ENCODE assay signal across 12 cellular contexts in the genomic region with DNA sequence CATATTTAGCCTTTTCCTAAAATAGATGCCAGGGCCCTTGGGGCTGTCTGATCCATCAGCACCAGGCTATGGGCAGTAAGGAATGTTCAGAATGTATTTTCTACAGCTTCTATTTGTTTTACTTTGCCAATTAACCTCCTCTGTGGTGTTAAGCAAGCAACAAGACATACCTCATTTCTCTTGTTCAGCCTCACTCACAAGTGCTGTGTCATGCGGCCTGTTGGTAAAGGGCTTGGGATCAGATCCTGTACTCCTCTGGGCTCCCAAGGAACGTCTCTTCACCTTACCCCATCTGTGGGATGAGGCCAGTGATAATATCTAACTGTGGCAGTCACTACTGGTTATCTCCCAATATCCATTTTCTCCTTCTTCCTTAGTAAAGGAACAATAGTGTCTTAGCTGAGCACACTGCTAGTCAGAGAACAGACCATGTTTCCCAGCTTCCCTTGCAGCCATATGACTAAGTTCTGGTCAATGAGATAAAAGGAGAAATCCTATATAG. TPM values are rescaled to one million over a fixed set of nuclear protein-coding genes. Genes with fewer than 3 reads are reported as not detected.
DNase-seq lines count a peak whose midpoint lies in the region; ATAC-seq and TF ChIP-seq lines count a peak whose summit lies in the region.
"Had no signal": no experiment of that assay in that cellular context is flagged by ENCODE, and none has a peak within 500 bp of the region (broad histone marks: within the 10 kb centered on the region; RNA-seq: fewer than 3 reads in every experiment).

No MANE protein-coding gene starts in this region.

- no peaks in the 10 kb centered on the region for H3K36me3 Mint-ChIP-seq in mesothelial cell of epicardium

- BruUV-seq in PC-3 (replicated peaks; lab: Mats Ljungman, UMichigan): no TSS peak

- peaks cover 39% of the 10 kb centered on the region for H3K4me1 Mint-ChIP-seq in mesothelial cell of epicardium

- no peak overlapping the region for H3K4me2 ChIP-seq in PC-3 (ENCODE audit: low read length)

- peak overlapping the region; percentile 90 for H3K27ac Mint-ChIP-seq in mesothelial cell of epicardium
- H3K27ac Mint-ChIP-seq: CD14-positive monocyte had no signal

- intact Hi-C loops in PC-3 (cut with micrococcal nuclease): no loop called here

- H3K9ac ChIP-seq in PC-3 (ENCODE audit: low read length): peak overlapping the region; percentile 30; the same call in 1 of the 2 replicates

- peaks cover 42% of the 10 kb centered on the region for H3K4me1 ChIP-seq in PC-3 (ENCODE audit: insufficient read depth, low read length)
- peaks cover 0 to 8% of the 10 kb centered on the region in 2 donors for H3K4me1 ChIP-seq in esophagus (ENCODE audit: control insufficient read depth in 2 of 2, insufficient read depth in 2 of 2, low read length in 1 of 2)

- H3K4me3 ChIP-seq in PC-3 (ENCODE audit: low read length): no peak overlapping the region
- no peak overlapping the region for H3K4me3 ChIP-seq in esophagus (ENCODE audit: low read depth in 1 of 2, low read length in 2 of 2)

- H3K27ac ChIP-seq in PC-3 (ENCODE audit: low read length) (peak overlapping the region; percentile 71), esophagus (ENCODE audit: low read depth in 2 of 2, low read length in 1 of 2) (peak overlapping the region; percentile 32 to 57)

- no peaks in the 10 kb centered on the region for H3K9me3 Mint-ChIP-seq in mesothelial cell of epicardium

- H3K36me3 ChIP-seq in PC-3 (ENCODE audit: low read depth, low read length) (no peaks in the 10 kb centered on the region), esophagus (ENCODE audit: control insufficient read depth in 2 of 2, insufficient read depth in 2 of 2, low read length in 1 of 2) (no peaks in the 10 kb centered on the region)

- ATAC-seq in PC-3 (no peak), GM19452 (IDR thresholded peaks at IDR 0.05; ENCODE audit: unreplicated experiment) (no peak)

- no peak for TF ChIP-seq CTCF in PC-3 (conservative IDR thresholded peaks at IDR 0.05; ENCODE audit: low read depth, low read length)
- no peak for TF ChIP-seq CTCF in mesothelial cell of epicardium (IDR thresholded peaks at IDR 0.05; ENCODE audit: unreplicated experiment)

- H3K79me2 ChIP-seq in PC-3 (ENCODE audit: low read length): peaks cover 4% of the 10 kb centered on the region

- H4K20me1 ChIP-seq in PC-3 (ENCODE audit: low read length): no peaks in the 10 kb centered on the region

- CTCF ChIA-PET in PC-3 (lab: Charles Lee): no interaction called here

- peaks cover 8% of the 10 kb centered on the region for H3F3A ChIP-seq in PC-3 (ENCODE audit: low read length, unreplicated experiment)

- H3K9me3 ChIP-seq in PC-3 (ENCODE audit: low read length): no peaks in the 10 kb centered on the region
- no peaks in the 10 kb centered on the region for H3K9me3 ChIP-seq in esophagus (ENCODE audit: control insufficient read depth in 2 of 2, insufficient read depth in 1 of 2, low read depth in 1 of 2, low read length in 1 of 2)

- H3K27me3 Mint-ChIP-seq in mesothelial cell of epicardium (ENCODE audit: low read depth): no peaks in the 10 kb centered on the region

- 77 to 80% methylated on average over 2 of the region's 2 CpGs for WGBS in esophagus, 2 donors

- DNase-seq in AG08395 (ENCODE audit: low spot score) (peak; percentile 53), PC-3 (peak; percentile 31), mesothelial cell of epicardium (ENCODE audit: low spot score in 2 of 2, unreplicated experiment in 2 of 2) (no peak), SHP77 (lab: John Stamatoyannopoulos, UW) (no peak), DMS 273 (lab: John Stamatoyannopoulos, UW; ENCODE audit: unreplicated experiment) (no peak), RPMI8226 (no peak)
- DNase-seq: kidney; NCI-H1436 treated with DMSO at 0.1 percent for 48 hours; stimulated activated naive CD4-positive, alpha-beta T cell had no signal

- no peaks in the 10 kb centered on the region for H3K27me3 ChIP-seq in PC-3 (ENCODE audit: low read length)
- H3K27me3 ChIP-seq in esophagus (ENCODE audit: control insufficient read depth in 1 of 2, insufficient read depth in 2 of 2, low read length in 2 of 2): no peaks in the 10 kb centered on the region

- H3K9me2 ChIP-seq in PC-3 (replicated peaks; ENCODE audit: low read length): no peaks in the 10 kb centered on the region

- POLR2A ChIA-PET in PC-3 (lab: Charles Lee; ENCODE audit: unreplicated experiment): no interaction called here

- no peak overlapping the region for H3K4me3 Mint-ChIP-seq in mesothelial cell of epicardium
- H3K4me3 Mint-ChIP-seq: CD14-positive monocyte had no signal

- peak overlapping the region; percentile 61 for H2AFZ ChIP-seq in PC-3 (ENCODE audit: low read length)

RNA-seq across cellular contexts. Expression of gene DSTN, which starts 7.0 kb away (rescaled TPM):
- total RNA-seq in PC-3 (2014; rRNA removed) (177 and 182 TPM in 2 replicates), mesothelial cell of epicardium (192 to 199 TPM (median 193 TPM) in 3 replicates)
- 100 to 1,000 TPM; 301 to 455 TPM for polyA plus RNA-seq in esophagus

RNA-seq across cellular contexts. Expression of gene BFSP1, which starts 31.7 kb away (rescaled TPM):
- total RNA-seq in PC-3 (2014; rRNA removed) (2.2 and 2.7 TPM in 2 replicates), mesothelial cell of epicardium (5.2 to 5.8 TPM (median 5.7 TPM) in 3 replicates)
- polyA plus RNA-seq in esophagus: 1 to 10 TPM in 1 of 2 donors, under 1 TPM in 1; 0.80 to 1.2 TPM
- polyA plus RNA-seq: CD14-positive monocyte had no signal

Comparison
In these comparisons a context has a peak if more than half of its experiments do, and no peak if none do; other contexts are left out.
1. DNase-seq: peak in AG08395 (single experiment) and PC-3 (single experiment); none in mesothelial cell of epicardium (0 of 2), SHP77 (0 of 2), DMS 273 (single experiment) and RPMI8226 (single experiment).